ENCODE assay signal across 12 cellular contexts in genomic region chr10:113983552-113983951, GRCh38.
DNase-seq lines count a peak whose midpoint lies in the region; ATAC-seq and TF ChIP-seq lines count a peak whose summit lies in the region.
"Had no signal": no experiment of that assay in that cellular context is flagged by ENCODE, and none has a peak within 500 bp of the region (broad histone marks: within the 10 kb centered on the region; RNA-seq: fewer than 3 reads in every experiment).

No MANE protein-coding gene starts in this region.

- CTCF ChIA-PET in activated CD8-positive, alpha-beta T cell treated with anti-CD3 and anti-CD28 coated beads, Interleukin-2, amount 10 ng/mL, durations not matched to agents 7 days and 5 days (lab: Charles Lee) = no interaction called here

- H3K9me3 Mint-ChIP-seq in activated CD8-positive, alpha-beta T cell treated with anti-CD3 and anti-CD28 coated beads, Interleukin-2, amount 10 ng/mL, durations not matched to agents 7 days and 5 days (ENCODE audit: insufficient read depth) = peaks cover 12% of the 10 kb centered on the region

- peaks cover 22% of the 10 kb centered on the region for H3K4me1 Mint-ChIP-seq in activated CD8-positive, alpha-beta T cell treated with anti-CD3 and anti-CD28 coated beads, Interleukin-2, amount 10 ng/mL, durations not matched to agents 7 days and 5 days (ENCODE audit: low read depth)

- no peak overlapping the region for H3K4me3 ChIP-seq in BLaER1 treated with 17β-estradiol and CSF1 and Interleukin-3, amounts not matched to agents 10 nM and 100 nM
- no peak overlapping the region for H3K4me3 ChIP-seq in WERI-Rb-1 (ENCODE audit: low read depth, low read length)
- H3K4me3 ChIP-seq: skin epidermis had no signal

- TF ChIP-seq CTCF in WERI-Rb-1 (IDR thresholded peaks at IDR 0.05; ENCODE audit: low read depth, low read length) = no peak

- H3K27me3 ChIP-seq in BLaER1 treated with 17β-estradiol and CSF1 and Interleukin-3, amounts not matched to agents 10 nM and 100 nM = no peaks in the 10 kb centered on the region
- H3K27me3 ChIP-seq in WERI-Rb-1 (ENCODE audit: insufficient read depth, low read depth, severe bottlenecking) = no peaks in the 10 kb centered on the region

- peaks cover 10% of the 10 kb centered on the region for H3K36me3 Mint-ChIP-seq in activated CD8-positive, alpha-beta T cell treated with anti-CD3 and anti-CD28 coated beads, Interleukin-2, amount 10 ng/mL, durations not matched to agents 7 days and 5 days (ENCODE audit: low read depth)

- peaks cover 22 to 38% (median 32%) of the 10 kb centered on the region in 10 experiments for H3K4me1 ChIP-seq in BLaER1 treated with 17β-estradiol and CSF1 and Interleukin-3, amounts not matched to agents 10 nM and 100 nM

- POLR2A ChIA-PET in activated CD8-positive, alpha-beta T cell treated with anti-CD3 and anti-CD28 coated beads, Interleukin-2, amount 10 ng/mL, durations not matched to agents 7 days and 5 days (lab: Charles Lee) = no interaction called here

- peak; percentile 55 for DNase-seq in activated CD8-positive, alpha-beta T cell treated with anti-CD3 and anti-CD28 coated beads, Interleukin-2, amount 10 ng/mL, durations not matched to agents 7 days and 5 days
- DNase-seq in NCI-H1105 treated with DMSO at 0.1 percent for 48 hours (lab: John Stamatoyannopoulos, UW) (no peak), WERI-Rb-1 (no peak), AG08395 (ENCODE audit: low spot score) (no peak)
- DNase-seq: AML-193, left colon, NCI-H2029 had no signal

- H3K36me3 ChIP-seq in BLaER1 treated with 17β-estradiol and CSF1 and Interleukin-3, amounts not matched to agents 10 nM and 100 nM = no peaks in the 10 kb centered on the region
- no peaks in the 10 kb centered on the region for H3K36me3 ChIP-seq in WERI-Rb-1

- peak overlapping the region; percentile 63 to 89 (median 76) for H3K4me2 ChIP-seq in BLaER1 treated with 17β-estradiol and CSF1 and Interleukin-3, amounts not matched to agents 10 nM and 100 nM

- H3K27ac Mint-ChIP-seq in activated CD8-positive, alpha-beta T cell treated with anti-CD3 and anti-CD28 coated beads, Interleukin-2, amount 10 ng/mL, durations not matched to agents 7 days and 5 days = peak overlapping the region; percentile 62

- peaks cover 40% of the 10 kb centered on the region for H3K27me3 Mint-ChIP-seq in activated CD8-positive, alpha-beta T cell treated with anti-CD3 and anti-CD28 coated beads, Interleukin-2, amount 10 ng/mL, durations not matched to agents 7 days and 5 days (ENCODE audit: low read depth)

- H3K4me3 Mint-ChIP-seq in activated CD8-positive, alpha-beta T cell treated with anti-CD3 and anti-CD28 coated beads, Interleukin-2, amount 10 ng/mL, durations not matched to agents 7 days and 5 days = peak overlapping the region; percentile 8

- H4K20me1 ChIP-seq in BLaER1 treated with 17β-estradiol and CSF1 and Interleukin-3, amounts not matched to agents 10 nM and 100 nM = no peaks in the 10 kb centered on the region

- H3K9ac ChIP-seq in BLaER1 treated with 17β-estradiol and CSF1 and Interleukin-3, amounts not matched to agents 10 nM and 100 nM = peak overlapping the region in 1 of 11 experiments; percentile 54; a peak in 1 of 22 replicates

- ATAC-seq in GM19395 (IDR thresholded peaks at IDR 0.05; ENCODE audit: unreplicated experiment) = peak; percentile 48
- ATAC-seq in HG03095 (IDR thresholded peaks at IDR 0.05; ENCODE audit: unreplicated experiment) = peak; percentile 50
- peak; percentile 84 for ATAC-seq in activated CD8-positive, alpha-beta T cell treated with anti-CD3 and anti-CD28 coated beads, Interleukin-2, amount 10 ng/mL, durations not matched to agents 7 days and 5 days
- no peak for ATAC-seq in HG03469 (IDR thresholded peaks at IDR 0.05; ENCODE audit: unreplicated experiment)
- ATAC-seq: left colon had no signal

- H3K27ac ChIP-seq in BLaER1 treated with 17β-estradiol and CSF1 and Interleukin-3, amounts not matched to agents 10 nM and 100 nM = peak overlapping the region in 8 of 11 experiments; percentile 7 to 62 (median 42); a peak in 10 of 22 replicates
- no peak overlapping the region for H3K27ac ChIP-seq in WERI-Rb-1

- peaks cover 8 to 30% (median 19%) of the 10 kb centered on the region in 11 experiments; a peak in 21 of 22 replicates for H3K9me3 ChIP-seq in BLaER1 treated with 17β-estradiol and CSF1 and Interleukin-3, amounts not matched to agents 10 nM and 100 nM (replicated peaks in 1 of 11)
- no peaks in the 10 kb centered on the region for H3K9me3 ChIP-seq in WERI-Rb-1 (ENCODE audit: severe bottlenecking)
